ENCODE assay signal across 22 cellular contexts in genomic region chr17:38439436-38439835, GRCh38. TPM values are rescaled to one million over a fixed set of nuclear protein-coding genes. Genes with fewer than 3 reads are reported as not detected.
DNase-seq lines count a peak whose midpoint lies in the region; ATAC-seq, FAIRE-seq and TF ChIP-seq lines count a peak whose summit lies in the region.
"Had no signal": no experiment of that assay in that cellular context is flagged by ENCODE, and none has a peak within 500 bp of the region (broad histone marks: within the 10 kb centered on the region; RNA-seq: fewer than 3 reads in every experiment).

No MANE protein-coding gene starts in this region.

- no peak for TF ChIP-seq CTCF in D721Med (IDR thresholded peaks at IDR 0.05; ENCODE audit: insufficient read depth, missing control alignments)
- no peak for TF ChIP-seq CTCF in H9 (conservative IDR thresholded peaks at IDR 0.05)
- no peak for TF ChIP-seq CTCF in psoas muscle (IDR thresholded peaks at IDR 0.05)
- TF ChIP-seq CTCF in chondrocyte (IDR thresholded peaks at IDR 0.05) = no peak

- H4K91ac ChIP-seq in H9 (ENCODE audit: insufficient read length, low read depth, low read length) = no peak overlapping the region

- H4K20me1 ChIP-seq in H9 (ENCODE audit: control insufficient read depth, insufficient read depth, insufficient read length) = no peaks in the 10 kb centered on the region

- H3K4me1 Mint-ChIP-seq in H9 = peaks cover 69 to 70% of the 10 kb centered on the region in 2 experiments
- peaks cover 56% of the 10 kb centered on the region for H3K4me1 Mint-ChIP-seq in chondrocyte (ENCODE audit: low read depth)

- FAIRE-seq in D721Med (lab: Jason Lieb, UNC) = no peak
- no peak for FAIRE-seq in small intestine (lab: Jason Lieb, UNC)
- FAIRE-seq: GM12878 had no signal

- no peak overlapping the region for H2BK12ac ChIP-seq in H9 (ENCODE audit: insufficient read length, low read depth, low read length)

- ATAC-seq in psoas muscle (no peak), GM21423 (IDR thresholded peaks at IDR 0.05; ENCODE audit: unreplicated experiment) (no peak), GM18498 (IDR thresholded peaks at IDR 0.05; ENCODE audit: unreplicated experiment) (no peak)
- ATAC-seq: GM12878, HCT116 had no signal

- peaks cover 6% of the 10 kb centered on the region; the same call in 1 of the 2 replicates for H3K79me2 ChIP-seq in H9 (ENCODE audit: insufficient read depth, low read length)

- no peaks in the 10 kb centered on the region for H3K23me2 ChIP-seq in H9 (ENCODE audit: insufficient read length, low read depth, low read length, poor library complexity, severe bottlenecking)

- no peak overlapping the region for H3K4ac ChIP-seq in H9 (ENCODE audit: low read depth, low read length)

- H3K27me3 ChIP-seq in H9 (ENCODE audit: insufficient read depth, low read length) (no peaks in the 10 kb centered on the region), psoas muscle (ENCODE audit: insufficient read depth in 3 of 3, low read length in 2 of 3) (no peaks in the 10 kb centered on the region), small intestine (ENCODE audit: control insufficient read depth in 2 of 2, insufficient read depth in 2 of 2, low read length in 2 of 2) (no peaks in the 10 kb centered on the region)

- H3K14ac ChIP-seq in H9 (ENCODE audit: insufficient read depth, low read length) = no peak overlapping the region

- H3K4me2 ChIP-seq in H9 (ENCODE audit: insufficient read depth, insufficient read length, low read length) = no peak overlapping the region

- no CpG with 5 or more reads among the region's 5 CpGs for WGBS in H9 (ENCODE audit: extremely low coverage, insufficient read length, low lambda C conversion rate)
- 84 to 92% (median 90%) methylated on average over 5 of the region's 5 CpGs for WGBS in psoas muscle, 3 donors
- 90 to 91% (median 91%) methylated on average over 5 of the region's 5 CpGs for WGBS in small intestine, 3 donors

- no peak overlapping the region for H3K9ac ChIP-seq in H9 (ENCODE audit: extremely low read depth, insufficient read length, low read length)
- H3K9ac ChIP-seq: GM23248 had no signal

- no peaks in the 10 kb centered on the region for H3K9me3 Mint-ChIP-seq in H9
- H3K9me3 Mint-ChIP-seq in chondrocyte (ENCODE audit: low read depth) = no peaks in the 10 kb centered on the region
- H3K9me3 Mint-ChIP-seq: CD4-positive, CD25-positive, alpha-beta regulatory T cell; IgD-negative memory B cell had no signal

- H3K27ac Mint-ChIP-seq in H9 (peak overlapping the region; percentile 4 to 79 (median 29); a peak in 3 of 7 replicates), chondrocyte (ENCODE audit: unreplicated experiment) (no peak overlapping the region)
- H3K27ac Mint-ChIP-seq: CD4-positive, CD25-positive, alpha-beta regulatory T cell; IgD-negative memory B cell had no signal

- no peak overlapping the region for H3K56ac ChIP-seq in H9 (ENCODE audit: insufficient read length, low read depth, low read length)

- no peak overlapping the region for H3K4me3 ChIP-seq in psoas muscle
- H3K4me3 ChIP-seq in small intestine (ENCODE audit: low read depth in 1 of 2, low read length in 2 of 2) = no peak overlapping the region
- H3K4me3 ChIP-seq: GM12878, GM23248, SK-N-MC had no signal

- no peak overlapping the region for H2BK120ac ChIP-seq in H9 (ENCODE audit: low read depth, low read length, poor library complexity, severe bottlenecking)

- H3K36me3 Mint-ChIP-seq in H9 (ENCODE audit: insufficient read depth in 1 of 3, low read depth in 3 of 3) = peaks cover 2 to 18% (median 4%) of the 10 kb centered on the region in 3 experiments; a peak in 5 of 7 replicates
- H3K36me3 Mint-ChIP-seq in chondrocyte (ENCODE audit: low read depth) = peaks cover 6% of the 10 kb centered on the region
- H3K36me3 Mint-ChIP-seq: CD4-positive, CD25-positive, alpha-beta regulatory T cell had no signal

- H3K9me3 ChIP-seq in H9 (ENCODE audit: control insufficient read depth, low read depth, low read length) (no peaks in the 10 kb centered on the region), psoas muscle (no peaks in the 10 kb centered on the region), small intestine (ENCODE audit: control insufficient read depth, low read depth) (no peaks in the 10 kb centered on the region)

- no peak overlapping the region for H3K18ac ChIP-seq in H9 (ENCODE audit: insufficient read length, low read depth, low read length)

- H4K5ac ChIP-seq in H9 (ENCODE audit: insufficient read length, low read depth, low read length) = no peak overlapping the region

- no peak overlapping the region for H3K23ac ChIP-seq in H9 (ENCODE audit: insufficient read length, low read depth, low read length)

- H3K27ac ChIP-seq in H9 (ENCODE audit: insufficient read length, low read depth, low read length) = no peak overlapping the region
- H3K27ac ChIP-seq in caudate nucleus (ENCODE audit: low read depth, low read length) = peak overlapping the region; percentile 16
- peak overlapping the region; percentile 30 for H3K27ac ChIP-seq in psoas muscle
- no peak overlapping the region for H3K27ac ChIP-seq in small intestine (ENCODE audit: low read depth in 1 of 2, low read length in 1 of 2)
- H3K27ac ChIP-seq: GM23248, SK-N-MC had no signal

- H3K4me3 Mint-ChIP-seq in H9 = no peak overlapping the region
- H3K4me3 Mint-ChIP-seq in chondrocyte (ENCODE audit: unreplicated experiment) = no peak overlapping the region
- H3K4me3 Mint-ChIP-seq: CD4-positive, CD25-positive, alpha-beta regulatory T cell; IgD-negative memory B cell had no signal

- peaks cover 6% of the 10 kb centered on the region; the same call in 1 of the 2 replicates for H3K4me1 ChIP-seq in H9 (ENCODE audit: insufficient read depth, low read length)
- peaks cover 44% of the 10 kb centered on the region for H3K4me1 ChIP-seq in psoas muscle
- no peaks in the 10 kb centered on the region for H3K4me1 ChIP-seq in small intestine (ENCODE audit: control insufficient read depth in 2 of 2, insufficient read depth in 1 of 2, low read depth in 1 of 2, low read length in 1 of 2)

- H4K8ac ChIP-seq in H9 (replicated peaks; ENCODE audit: insufficient read length, low read depth, low read length) = no peak overlapping the region

- H3K27me3 Mint-ChIP-seq in H9 (ENCODE audit: low read depth) (no peaks in the 10 kb centered on the region), chondrocyte (ENCODE audit: low read depth) (no peaks in the 10 kb centered on the region)
- H3K27me3 Mint-ChIP-seq: CD4-positive, CD25-positive, alpha-beta regulatory T cell had no signal

- H2AFZ ChIP-seq in H9 (ENCODE audit: low read length) = no peak overlapping the region
- H2AFZ ChIP-seq: GM23248 had no signal

- H3T11ph ChIP-seq in H9 (ENCODE audit: low read length) = no peak overlapping the region

- no peak overlapping the region for H2AK5ac ChIP-seq in H9 (ENCODE audit: insufficient read length, low read length)

- DNase-seq in D721Med (ENCODE audit: insufficient read length, low spot score) = peak; percentile 95
- DNase-seq in H9 = no peak
- DNase-seq in caudate nucleus (lab: John Stamatoyannopoulos, UW) = no peak
- no peak for DNase-seq in psoas muscle
- DNase-seq in chondrocyte (ENCODE audit: low spot score) = no peak
- no peak for DNase-seq in small intestine
- DNase-seq: CD4-positive, CD25-positive, alpha-beta regulatory T cell; DND-41; GM23248; MV-4-11; NCI-H1417; NCI-H1694 treated with DMSO at 0.1 percent for 48 hours; NCI-H2081 treated with DMSO at 0.1 percent for 48 hours; NCI-H2171 treated with DMSO at 0.1 percent for 48 hours; NCI-H524 treated with DMSO at 0.1 percent for 48 hours; SHP77 had no signal

- no peak overlapping the region for H2BK15ac ChIP-seq in H9 (ENCODE audit: low read depth, low read length)

- intact Hi-C loops in psoas muscle (cut with DNase I) = no loop called here

- no peak overlapping the region for H2BK5ac ChIP-seq in H9 (ENCODE audit: insufficient read length, low read length)

- no peak overlapping the region for H2BK20ac ChIP-seq in H9 (ENCODE audit: low read depth, low read length, poor library complexity, severe bottlenecking)

- H3K79me1 ChIP-seq in H9 (ENCODE audit: insufficient read depth, low read depth, low read length, poor library complexity, severe bottlenecking) = peaks cover 2% of the 10 kb centered on the region

- H3K36me3 ChIP-seq in psoas muscle (ENCODE audit: insufficient read depth in 1 of 2, low read depth in 1 of 2) (no peaks in the 10 kb centered on the region), small intestine (ENCODE audit: control insufficient read depth in 2 of 2, insufficient read depth in 2 of 2, low read length in 2 of 2) (no peaks in the 10 kb centered on the region)

RNA-seq across cellular contexts. Expression of gene ARHGAP23, which starts 11.2 kb away (rescaled TPM):
- total RNA-seq in H9 (2021) (96.3 and 97.9 TPM in 2 replicates), psoas muscle (10 to 100 TPM; 23.6 to 35.8 (median 23.7) TPM), chondrocyte (109 to 165 TPM (median 157 TPM) in 3 replicates)
- polyA plus RNA-seq in psoas muscle (10 to 100 TPM in 1 of 3 donors, 1 to 10 TPM in 2; 7.6 to 11.8 (median 9.6) TPM), small intestine (10 to 100 TPM in 1 of 3 donors, 1 to 10 TPM in 1, under 1 TPM in 1; 0.89 to 10.4 (median 1.1) TPM)
- polyA plus RNA-seq: IgD-negative memory B cell had no signal

Comparison
In these comparisons a context has a peak if more than half of its experiments do, and no peak if none do; other contexts are left out.
1. H3K27ac ChIP-seq: peak in caudate nucleus (single experiment) and psoas muscle (single experiment); none in H9 (single experiment) and small intestine (0 of 2).